Comparison of ENCODE assay signal across 8 cellular contexts in the genomic region with DNA sequence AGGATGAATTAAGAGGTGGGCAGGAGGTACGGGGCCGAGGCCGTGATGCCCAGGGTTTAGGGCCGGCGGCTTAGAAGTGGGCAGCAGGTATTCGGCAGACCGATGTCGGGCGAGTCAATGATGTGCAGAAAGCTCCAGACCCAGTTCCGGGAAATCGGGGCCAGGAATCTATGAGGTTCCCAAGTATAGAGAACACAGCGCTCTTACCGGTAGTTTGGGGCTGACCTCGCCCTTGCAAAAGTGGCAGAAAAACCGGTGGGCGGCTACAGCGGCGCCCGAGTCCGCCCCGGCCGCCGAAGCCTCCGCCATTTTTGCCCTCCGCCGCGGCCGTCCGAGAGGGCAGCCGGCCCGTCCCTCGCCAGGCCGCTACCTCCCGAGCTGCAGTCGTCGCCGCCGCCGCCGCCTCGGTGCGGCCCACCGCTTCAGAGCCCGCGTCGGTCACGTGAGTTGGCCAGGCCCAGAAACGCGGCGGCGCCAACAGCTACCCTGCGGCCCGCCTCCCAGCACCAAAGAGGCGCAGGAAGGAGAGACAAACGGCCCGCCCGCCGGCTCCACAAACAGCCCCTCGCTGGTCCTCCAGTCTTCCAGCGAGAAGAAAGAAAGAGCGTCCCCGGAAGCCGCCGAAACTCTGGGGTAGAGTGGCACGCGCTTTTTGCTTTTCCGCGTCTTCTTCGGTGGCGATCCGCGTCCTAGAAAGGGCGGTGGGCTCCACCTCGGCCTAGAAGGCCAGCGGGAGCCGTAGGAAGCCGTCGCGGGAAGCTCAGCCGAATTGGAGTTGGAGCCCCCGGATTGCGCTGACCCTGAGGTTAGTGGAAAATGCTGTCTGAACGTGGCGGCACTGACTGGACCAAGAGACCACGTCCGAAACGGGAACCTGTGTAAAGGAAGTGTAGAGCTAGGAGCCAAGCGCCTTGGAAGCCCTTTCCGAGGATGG.
DNase-seq lines count a peak whose midpoint lies in the region; ATAC-seq and TF ChIP-seq lines count a peak whose summit lies in the region.

A gene with protein sequence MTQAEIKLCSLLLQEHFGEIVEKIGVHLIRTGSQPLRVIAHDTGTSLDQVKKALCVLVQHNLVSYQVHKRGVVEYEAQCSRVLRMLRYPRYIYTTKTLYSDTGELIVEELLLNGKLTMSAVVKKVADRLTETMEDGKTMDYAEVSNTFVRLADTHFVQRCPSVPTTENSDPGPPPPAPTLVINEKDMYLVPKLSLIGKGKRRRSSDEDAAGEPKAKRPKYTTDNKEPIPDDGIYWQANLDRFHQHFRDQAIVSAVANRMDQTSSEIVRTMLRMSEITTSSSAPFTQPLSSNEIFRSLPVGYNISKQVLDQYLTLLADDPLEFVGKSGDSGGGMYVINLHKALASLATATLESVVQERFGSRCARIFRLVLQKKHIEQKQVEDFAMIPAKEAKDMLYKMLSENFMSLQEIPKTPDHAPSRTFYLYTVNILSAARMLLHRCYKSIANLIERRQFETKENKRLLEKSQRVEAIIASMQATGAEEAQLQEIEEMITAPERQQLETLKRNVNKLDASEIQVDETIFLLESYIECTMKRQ (plus strand): TSS at position 636 of the 934 bp plus-strand sequence. CDS start 1,577 bp downstream, outside the sequence.
A gene (minus strand): TSS at position 531 of the 934 bp plus-strand sequence. CDS start 222 bp downstream, at position 309.

- DNase-seq in AG09319 (ENCODE audit: extremely low read depth, low read depth) (peak; percentile 78), NCI-H446 treated with DMSO at 0.1 percent for 48 hours (lab: John Stamatoyannopoulos, UW) (peak; percentile 90), islet precursor cell (peak; percentile 96)
- DNase-seq in central memory CD8-positive, alpha-beta T cell (ENCODE audit: low spot score in 2 of 2) = peak; percentile 62 to 76
- DNase-seq in stimulated activated CD4-positive, alpha-beta T cell treated with anti-CD3 and anti-CD28 coated beads, Interleukin-12 subunit alpha, Interleukin-12 subunit beta, amount 100 ng/mL, for 48 hours (ENCODE audit: low read depth in 2 of 3, low spot score in 1 of 3) = peak; percentile 60 to 76 (median 71)

- peaks cover 37% of the 10 kb centered on the region for H3K36me3 Mint-ChIP-seq in central memory CD8-positive, alpha-beta T cell (ENCODE audit: insufficient read depth)

- no peak for TF ChIP-seq CTCF in AG09319 (IDR thresholded peaks at IDR 0.05; ENCODE audit: low read depth, low read length)

- H3K4me3 Mint-ChIP-seq in central memory CD8-positive, alpha-beta T cell = peak within 1 kb of the TSS; percentile 98

- H3K27ac Mint-ChIP-seq in central memory CD8-positive, alpha-beta T cell (ENCODE audit: low read depth) = peak within 1 kb of the TSS; percentile 95

- H3K27me3 Mint-ChIP-seq in central memory CD8-positive, alpha-beta T cell = no peaks in the 10 kb centered on the region

- no peaks in the 10 kb centered on the region for H3K9me3 Mint-ChIP-seq in central memory CD8-positive, alpha-beta T cell

- ATAC-seq in GM19043 (IDR thresholded peaks at IDR 0.05; ENCODE audit: low read depth, unreplicated experiment) (peak; percentile 86), HG03354 (IDR thresholded peaks at IDR 0.05; ENCODE audit: poor library complexity, severe bottlenecking, unreplicated experiment) (peak; percentile 91)
- ATAC-seq in activated CD4-positive, CD25-positive, alpha-beta regulatory T cell treated with anti-CD3 and anti-CD28 coated beads, Interleukin-2, amount 50 U/mL, for 24 hours = peak; percentile 70 to 71
- ATAC-seq in central memory CD8-positive, alpha-beta T cell (replicated peaks; ENCODE audit: extremely low read depth, poor library complexity, severe bottlenecking) = peak; percentile 85

- peaks cover 29% of the 10 kb centered on the region for H3K4me1 Mint-ChIP-seq in central memory CD8-positive, alpha-beta T cell

Comparison
In these comparisons a context has a peak if more than half of its experiments do, and no peak if none do; other contexts are left out.
1. Peak in every context shown above with its lines: DNase-seq and ATAC-seq.